Comparison of ENCODE assay signal across 1 cellular context in the genomic region with DNA sequence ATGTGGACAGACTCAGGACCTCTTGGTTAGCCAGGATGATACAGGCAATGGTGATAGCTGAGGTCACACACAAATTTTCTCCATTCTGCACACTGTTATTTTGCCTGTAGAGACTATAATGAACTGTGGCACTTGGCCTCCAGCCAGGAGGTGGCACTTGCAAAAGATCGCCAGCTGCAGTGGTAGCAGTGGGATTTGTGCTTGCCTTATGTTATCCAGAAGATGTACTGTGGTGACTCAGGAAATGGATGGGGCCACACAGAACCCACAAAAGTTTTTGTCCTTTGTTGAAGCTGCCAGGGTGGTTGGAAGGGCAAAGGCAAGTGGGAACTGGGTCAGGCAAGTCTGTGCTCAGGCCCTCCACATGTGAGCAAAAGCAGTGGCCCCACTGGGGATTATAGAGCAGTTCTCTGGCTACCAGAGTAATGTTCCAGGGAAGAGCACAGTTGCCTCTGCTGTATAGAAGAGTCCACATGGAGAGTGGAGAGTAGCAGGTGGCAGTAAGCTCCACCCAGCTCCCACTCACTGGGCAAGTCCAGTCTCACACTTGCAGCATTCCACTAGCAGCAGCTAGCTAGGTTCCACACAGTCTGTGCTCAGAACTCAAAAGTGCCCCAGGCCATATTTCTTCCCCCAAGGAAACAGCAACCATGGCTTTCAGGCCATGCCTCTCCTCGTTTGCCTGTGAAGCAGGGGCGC.
A peak's percentile ranks its signal among the peaks of the same experiment; 100 is the strongest.
TF ChIP-seq lines count a peak whose summit lies in the region.

No MANE protein-coding gene starts in this region.

TF ChIP-seq in Ishikawa, 13 proteins besides CTCF, POLR2A, EP300 and RAD21:
- peak; percentile 15; the same call in 1 of the 2 replicates for TF ChIP-seq NFIC (IDR thresholded peaks at IDR 0.05)
- TF ChIP-seq, protein P1, sequence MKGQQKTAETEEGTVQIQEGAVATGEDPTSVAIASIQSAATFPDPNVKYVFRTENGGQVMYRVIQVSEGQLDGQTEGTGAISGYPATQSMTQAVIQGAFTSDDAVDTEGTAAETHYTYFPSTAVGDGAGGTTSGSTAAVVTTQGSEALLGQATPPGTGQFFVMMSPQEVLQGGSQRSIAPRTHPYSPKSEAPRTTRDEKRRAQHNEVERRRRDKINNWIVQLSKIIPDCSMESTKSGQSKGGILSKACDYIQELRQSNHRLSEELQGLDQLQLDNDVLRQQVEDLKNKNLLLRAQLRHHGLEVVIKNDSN (IDR thresholded peaks at IDR 0.05): no peak
